Comparison of ENCODE assay signal across 16 cellular contexts in genomic region chr2:102098756-102099155, GRCh38. TPM values are rescaled to one million over a fixed set of nuclear protein-coding genes. Genes with fewer than 3 reads are reported as not detected.
A peak's percentile ranks its signal among the peaks of the same experiment; 100 is the strongest.
DNase-seq lines count a peak whose midpoint lies in the region; ATAC-seq and TF ChIP-seq lines count a peak whose summit lies in the region.
"Had no signal": no experiment of that assay in that cellular context is flagged by ENCODE, and none has a peak within 500 bp of the region (broad histone marks: within the 10 kb centered on the region; RNA-seq: fewer than 3 reads in every experiment).

No MANE protein-coding gene starts in this region.

- no peaks in the 10 kb centered on the region for H3K27me3 Mint-ChIP-seq in MCF 10A (ENCODE audit: insufficient read depth, unreplicated experiment)
- peaks cover 2% of the 10 kb centered on the region for H3K27me3 Mint-ChIP-seq in activated naive CD4-positive, alpha-beta T cell treated with anti-CD3 and anti-CD28 coated beads for 36 hours (ENCODE audit: low read depth)
- peaks cover 4% of the 10 kb centered on the region for H3K27me3 Mint-ChIP-seq in GM23338 (ENCODE audit: insufficient read depth, low read depth, poor library complexity)

- H3K27me3 ChIP-seq in mammary epithelial cell (ENCODE audit: insufficient read depth, low read length): no peaks in the 10 kb centered on the region
- no peaks in the 10 kb centered on the region for H3K27me3 ChIP-seq in PC-9 (ENCODE audit: insufficient read depth, low read depth)
- no peaks in the 10 kb centered on the region for H3K27me3 ChIP-seq in GM23338 (ENCODE audit: insufficient read depth)

- H3K27ac Mint-ChIP-seq in MCF 10A (ENCODE audit: low read depth, unreplicated experiment) (no peak overlapping the region), GM23338 (no peak overlapping the region)
- H3K27ac Mint-ChIP-seq in activated naive CD4-positive, alpha-beta T cell treated with anti-CD3 and anti-CD28 coated beads for 36 hours: no peak overlapping the region
- H3K27ac Mint-ChIP-seq: CD14-positive monocyte; CD8-positive, alpha-beta memory T cell had no signal

- POLR2A ChIA-PET in MCF 10A (lab: Yijun Ruan, JAX) (interaction anchor here (1.2 kb wide), 1 partner anchor 16 kb away, joined by 3 read pairs; no protein-coding TSS in a partner anchor), PC-9 (lab: Charles Lee; ENCODE audit: unreplicated experiment) (interaction anchor here (0.6 to 0.7 kb wide), 2 partner anchors 23 to 144 kb away, joined by 3 to 4 read pairs; no protein-coding TSS in a partner anchor)

- H3K4me1 ChIP-seq in mammary epithelial cell (ENCODE audit: insufficient read depth, low read length) (peaks cover 30% of the 10 kb centered on the region), PC-9 (replicated peaks; ENCODE audit: insufficient read depth) (peaks cover 55% of the 10 kb centered on the region), GM23338 (ENCODE audit: insufficient read depth) (no peaks in the 10 kb centered on the region)

- H3K36me3 ChIP-seq in mammary epithelial cell (ENCODE audit: insufficient read depth, low read length): no peaks in the 10 kb centered on the region
- H3K36me3 ChIP-seq in PC-9 (ENCODE audit: low read depth): no peaks in the 10 kb centered on the region
- no peaks in the 10 kb centered on the region for H3K36me3 ChIP-seq in GM23338 (ENCODE audit: insufficient read depth)

- WGBS in mammary epithelial cell (ENCODE audit: low coverage, missing lambda C conversion rate): 80% methylated on average over 4 of the region's 4 CpGs

- H3K9me3 Mint-ChIP-seq in MCF 10A (ENCODE audit: unreplicated experiment): no peaks in the 10 kb centered on the region
- peaks cover 6% of the 10 kb centered on the region for H3K9me3 Mint-ChIP-seq in activated naive CD4-positive, alpha-beta T cell treated with anti-CD3 and anti-CD28 coated beads for 36 hours
- peaks cover 3% of the 10 kb centered on the region; the same call in 1 of the 3 replicates for H3K9me3 Mint-ChIP-seq in GM23338

- H3K9me3 ChIP-seq in mammary epithelial cell (replicated peaks; ENCODE audit: insufficient read depth, low read length): no peaks in the 10 kb centered on the region
- 0 out of 2 replicates have a peak, but pooled peaks cover 6% of the 10 kb centered on the region for H3K9me3 ChIP-seq in PC-9 (ENCODE audit: insufficient read depth, low read depth)

- H3K4me3 Mint-ChIP-seq in MCF 10A (ENCODE audit: unreplicated experiment) (no peak overlapping the region), GM23338 (no peak overlapping the region)
- no peak overlapping the region for H3K4me3 Mint-ChIP-seq in activated naive CD4-positive, alpha-beta T cell treated with anti-CD3 and anti-CD28 coated beads for 36 hours
- H3K4me3 Mint-ChIP-seq: CD14-positive monocyte; CD8-positive, alpha-beta memory T cell had no signal

- H3K79me2 ChIP-seq in mammary epithelial cell (ENCODE audit: insufficient read depth, low read length): no peaks in the 10 kb centered on the region
- no peaks in the 10 kb centered on the region for H3K79me2 ChIP-seq in PC-9 (ENCODE audit: low read depth)
- no peaks in the 10 kb centered on the region for H3K79me2 ChIP-seq in GM23338 (replicated peaks; ENCODE audit: insufficient read depth)

- H3K4me3 ChIP-seq in mammary epithelial cell (replicated peaks in 1 of 3; ENCODE audit: insufficient read depth in 1 of 3, low read depth in 2 of 3, low read length in 3 of 3): no peak overlapping the region
- no peak overlapping the region for H3K4me3 ChIP-seq in PC-9
- H3K4me3 ChIP-seq in GM23338: no peak overlapping the region
- H3K4me3 ChIP-seq: A549 had no signal

- CTCF ChIA-PET in mammary epithelial cell (lab: Charles Lee; ENCODE audit: low non-redundant PET) (no interaction called here), MCF 10A (lab: Yijun Ruan, JAX) (no interaction called here), PC-9 (lab: Charles Lee) (interaction anchor here (0.6 kb wide), 1 partner anchor 59 kb away, joined by 3 read pairs; no protein-coding TSS in a partner anchor)
- CTCF ChIA-PET in activated naive CD4-positive, alpha-beta T cell treated with anti-CD3 and anti-CD28 coated beads for 36 hours (lab: Charles Lee): no interaction called here

- BruUV-seq in mammary epithelial cell (replicated peaks; lab: Mats Ljungman, UMichigan) (no TSS peak), MCF 10A (replicated peaks; lab: Mats Ljungman, UMichigan) (no TSS peak), PC-9 (replicated peaks; lab: Mats Ljungman, UMichigan) (no TSS peak)

- in situ Hi-C loops in mammary epithelial cell (cut with MboI; ENCODE audit: low sequenced_read_pairs in 2 of 2): no loop called here

- H3K4me1 Mint-ChIP-seq in MCF 10A (ENCODE audit: insufficient read depth, unreplicated experiment) (peaks cover 25% of the 10 kb centered on the region), GM23338 (no peaks in the 10 kb centered on the region)
- peaks cover 24% of the 10 kb centered on the region for H3K4me1 Mint-ChIP-seq in activated naive CD4-positive, alpha-beta T cell treated with anti-CD3 and anti-CD28 coated beads for 36 hours (ENCODE audit: low read depth)

- H2AFZ ChIP-seq in mammary epithelial cell (ENCODE audit: low read depth, low read length) (no peak overlapping the region), PC-9 (no peak overlapping the region), GM23338 (no peak overlapping the region)

- peaks cover 43% of the 10 kb centered on the region for H3F3A ChIP-seq in PC-9 (ENCODE audit: insufficient read depth, low read depth)
- no peaks in the 10 kb centered on the region for H3F3A ChIP-seq in GM23338 (replicated peaks; ENCODE audit: low read depth)

- intact Hi-C loops in mammary epithelial cell (cut with micrococcal nuclease) (no loop called here), MCF 10A (cut with micrococcal nuclease) (no loop called here), PC-9 (cut with micrococcal nuclease; ENCODE audit: unreplicated experiment) (no loop called here)
- intact Hi-C loops in activated naive CD4-positive, alpha-beta T cell treated with anti-CD3 and anti-CD28 coated beads for 36 hours (cut with micrococcal nuclease): no loop called here

- ATAC-seq in esophagus mucosa (peak; percentile 41), GM23338 (no peak), HG02938 (IDR thresholded peaks at IDR 0.05; ENCODE audit: unreplicated experiment) (no peak)
- ATAC-seq: A549, HCT116 had no signal

- dilution Hi-C loops in mammary epithelial cell (cut with HindIII; ENCODE audit: low sequenced_read_pairs): no loop called here

- H3K27ac ChIP-seq in mammary epithelial cell (ENCODE audit: insufficient read depth, low read depth, low read length) (peak overlapping the region; percentile 9), PC-9 (no peak overlapping the region), GM23338 (ENCODE audit: low read depth) (no peak overlapping the region)
- H3K27ac ChIP-seq: HL-60 had no signal

- H4K20me1 ChIP-seq in mammary epithelial cell (ENCODE audit: insufficient read depth, low read length): no peaks in the 10 kb centered on the region
- no peaks in the 10 kb centered on the region for H4K20me1 ChIP-seq in PC-9 (ENCODE audit: insufficient read depth)
- H4K20me1 ChIP-seq in GM23338 (replicated peaks; ENCODE audit: insufficient read depth): no peaks in the 10 kb centered on the region

- H3K4me2 ChIP-seq in mammary epithelial cell (ENCODE audit: insufficient read depth, low read depth, low read length) (no peak overlapping the region), PC-9 (peak overlapping the region; percentile 61; the same call in 1 of the 2 replicates), GM23338 (no peak overlapping the region)
- H3K4me2 ChIP-seq: A549 had no signal

- H3K9me2 ChIP-seq in PC-9 (ENCODE audit: insufficient read depth) (no peaks in the 10 kb centered on the region), GM23338 (ENCODE audit: insufficient read depth) (peaks cover 9% of the 10 kb centered on the region; the same call in 1 of the 2 replicates)

- TF ChIP-seq CTCF in mammary epithelial cell (conservative IDR thresholded peaks at IDR 0.05 in 1 of 2, IDR thresholded peaks at IDR 0.05 in 1 of 2; ENCODE audit: extremely low read depth in 1 of 2, insufficient read depth in 1 of 2, low read depth in 1 of 2, low read length in 2 of 2) (no peak), MCF 10A (IDR thresholded peaks at IDR 0.05; ENCODE audit: unreplicated experiment) (no peak), PC-9 (conservative IDR thresholded peaks at IDR 0.05) (no peak), GM23338 (conservative IDR thresholded peaks at IDR 0.05; ENCODE audit: low read depth in 2 of 2) (no peak)

- DNase-seq in mammary epithelial cell (peak; percentile 76), MCF 10A (ENCODE audit: unreplicated experiment) (no peak), PC-9 (peak in 1 of 2 experiments; percentile 58), NCI-H82 treated with DMSO at 0.1 percent for 48 hours (lab: John Stamatoyannopoulos, UW; ENCODE audit: unreplicated experiment) (no peak), GM23338 (ENCODE audit: low spot score) (no peak)
- DNase-seq in activated naive CD4-positive, alpha-beta T cell treated with anti-CD3 and anti-CD28 coated beads for 36 hours: no peak
- DNase-seq: Caco-2; CD8-positive, alpha-beta memory T cell; DND-41; GF-D8 had no signal

- H3K36me3 Mint-ChIP-seq in MCF 10A (ENCODE audit: insufficient read depth, unreplicated experiment) (no peaks in the 10 kb centered on the region), GM23338 (ENCODE audit: low read depth) (no peaks in the 10 kb centered on the region)
- H3K36me3 Mint-ChIP-seq in activated naive CD4-positive, alpha-beta T cell treated with anti-CD3 and anti-CD28 coated beads for 36 hours (ENCODE audit: low read depth): no peaks in the 10 kb centered on the region

- no peak overlapping the region for H3K9ac ChIP-seq in mammary epithelial cell (ENCODE audit: insufficient read depth, low read length)

RNA-seq across cellular contexts. Expression of gene IL1R1, which starts 43.8 kb away (rescaled TPM):
- total RNA-seq in mammary epithelial cell (1 to 10 TPM; 7.7 to 8.7 TPM), MCF 10A (2022) (5.2 and 6.0 TPM in 2 replicates), PC-9 (2021) (5.0 and 6.5 TPM in 2 replicates), esophagus mucosa (19.1 TPM)
- polyA plus RNA-seq in mammary epithelial cell (6.9 TPM), GM23338 (2016; fragmentation: Nextera tagmentation; extraction: Ambion mirVana) (0.26 TPM in 1 of 2 replicates, not detected in the other)
- 6.4 TPM for polyA minus RNA-seq in mammary epithelial cell
- total RNA-seq in activated naive CD4-positive, alpha-beta T cell treated with anti-CD3 and anti-CD28 coated beads for 36 hours: 1 to 10 TPM; 5.7 to 6.7 TPM
- total RNA-seq in GM23338 (2014; rRNA removed; shearing (Covaris generic)): 0.17 and 0.47 TPM in 2 replicates
